19 cellular contexts compared by ENCODE assay signal in the genomic region with DNA sequence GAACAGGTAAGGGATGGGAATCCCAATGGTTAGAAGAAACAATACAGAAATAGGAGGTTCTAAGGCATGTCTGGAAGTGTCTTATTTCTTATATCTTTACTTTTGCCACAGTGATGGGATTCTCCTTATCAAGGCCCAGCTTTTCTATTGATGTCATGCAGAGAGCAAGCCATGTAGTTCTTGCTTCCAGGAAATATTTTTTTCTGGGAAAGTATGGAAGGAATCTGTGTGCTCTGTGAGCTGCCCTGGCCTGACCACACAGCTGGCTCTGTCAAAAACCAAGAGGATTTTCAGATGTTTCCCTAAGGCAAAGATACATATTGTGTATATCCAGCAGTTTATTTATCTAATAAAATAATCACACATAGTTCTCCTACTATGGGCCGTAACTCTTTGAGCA.
A peak's percentile ranks its signal among the peaks of the same experiment; 100 is the strongest.
DNase-seq lines count a peak whose midpoint lies in the region; ATAC-seq and TF ChIP-seq lines count a peak whose summit lies in the region.
"Had no signal": no experiment of that assay in that cellular context is flagged by ENCODE, and none has a peak within 500 bp of the region (broad histone marks: within the 10 kb centered on the region; RNA-seq: fewer than 3 reads in every experiment).

No MANE protein-coding gene starts in this region.

- peaks cover 13% of the 10 kb centered on the region for H3K4me1 ChIP-seq in mammary epithelial cell (ENCODE audit: insufficient read depth, low read length)
- H3K4me1 ChIP-seq: thyroid gland had no signal

- H3K79me2 ChIP-seq in mammary epithelial cell (ENCODE audit: insufficient read depth, low read length) = no peaks in the 10 kb centered on the region

- in situ Hi-C loops in mammary epithelial cell (cut with MboI; ENCODE audit: low sequenced_read_pairs in 2 of 2) = no loop called here

- WGBS in mammary epithelial cell (ENCODE audit: low coverage, missing lambda C conversion rate) = 91% methylated on average over 1 of the region's 1 CpG

- no peak overlapping the region for H3K4me3 ChIP-seq in fibroblast of villous mesenchyme (ENCODE audit: low read depth, low read length)
- H3K4me3 ChIP-seq in skeletal muscle cell (ENCODE audit: low read depth, low read length) = no peak overlapping the region
- no peak overlapping the region for H3K4me3 ChIP-seq in mammary epithelial cell (replicated peaks in 1 of 3; ENCODE audit: insufficient read depth in 1 of 3, low read depth in 2 of 3, low read length in 3 of 3)
- H3K4me3 ChIP-seq: breast epithelium, coronary artery, thyroid gland had no signal

- H3K27me3 ChIP-seq in mammary epithelial cell (ENCODE audit: insufficient read depth, low read length) = no peaks in the 10 kb centered on the region
- H3K27me3 ChIP-seq: breast epithelium, thyroid gland had no signal

- H4K20me1 ChIP-seq in mammary epithelial cell (ENCODE audit: insufficient read depth, low read length) = no peaks in the 10 kb centered on the region

- H2AFZ ChIP-seq in mammary epithelial cell (ENCODE audit: low read depth, low read length) = no peak overlapping the region

- DNase-seq in GM03348 (ENCODE audit: low spot score) (peak; percentile 46), astrocyte of the hippocampus (ENCODE audit: low read depth, low spot score) (peak; percentile 39), fibroblast of villous mesenchyme (ENCODE audit: low read depth) (peak; percentile 91), skeletal muscle cell (ENCODE audit: low read depth) (peak; percentile 49), NCI-H2227 treated with DMSO at 0.1 percent for 48 hours (lab: John Stamatoyannopoulos, UW) (no peak), HuH-7.5 (ENCODE audit: low spot score) (no peak), mammary epithelial cell (no peak)
- DNase-seq: activated CD8-positive, alpha-beta memory T cell treated with anti-CD3 and anti-CD28 coated beads, Interleukin-2, amount 50 U/mL, for 4 hours; H7; hypothalamus; naive thymus-derived CD4-positive, alpha-beta T cell; NCI-H1436 treated with DMSO at 0.1 percent for 48 hours; NCI-H748 treated with DMSO at 0.1 percent for 48 hours; thyroid gland had no signal

- dilution Hi-C loops in mammary epithelial cell (cut with HindIII; ENCODE audit: low sequenced_read_pairs) = no loop called here

- no peaks in the 10 kb centered on the region for H3K36me3 ChIP-seq in mammary epithelial cell (ENCODE audit: insufficient read depth, low read length)
- H3K36me3 ChIP-seq: breast epithelium, thyroid gland had no signal

- H3K27ac ChIP-seq in mammary epithelial cell (ENCODE audit: insufficient read depth, low read depth, low read length) = no peak overlapping the region
- H3K27ac ChIP-seq: coronary artery, thyroid gland had no signal

- H3K4me2 ChIP-seq in mammary epithelial cell (ENCODE audit: insufficient read depth, low read depth, low read length) = no peak overlapping the region

- no peaks in the 10 kb centered on the region for H3K9me3 ChIP-seq in mammary epithelial cell (replicated peaks; ENCODE audit: insufficient read depth, low read length)
- H3K9me3 ChIP-seq: breast epithelium, thyroid gland had no signal

- intact Hi-C loops in mammary epithelial cell (cut with micrococcal nuclease) = no loop called here

- CTCF ChIA-PET in mammary epithelial cell (lab: Charles Lee; ENCODE audit: low non-redundant PET) = no interaction called here

- no peak for ATAC-seq in HG02678 (IDR thresholded peaks at IDR 0.05; ENCODE audit: unreplicated experiment)
- ATAC-seq: activated T-helper 17 cell treated with anti-CD3 and anti-CD28 coated beads, Interleukin-2, amount 50 U/mL, for 72 hours; naive thymus-derived CD4-positive, alpha-beta T cell; SK-N-SH treated with all-trans-retinoic acid at 6 μM for 48 hours had no signal

- BruUV-seq in mammary epithelial cell (replicated peaks; lab: Mats Ljungman, UMichigan) = no TSS peak

- TF ChIP-seq CTCF in fibroblast of villous mesenchyme (IDR thresholded peaks at IDR 0.05; ENCODE audit: insufficient read depth, low read depth, low read length) = no peak
- TF ChIP-seq CTCF in mammary epithelial cell (conservative IDR thresholded peaks at IDR 0.05 in 1 of 2, IDR thresholded peaks at IDR 0.05 in 1 of 2; ENCODE audit: extremely low read depth in 1 of 2, insufficient read depth in 1 of 2, low read depth in 1 of 2, low read length in 2 of 2) = no peak

- no peak overlapping the region for H3K9ac ChIP-seq in mammary epithelial cell (ENCODE audit: insufficient read depth, low read length)

Comparison
In these comparisons a context has a peak if more than half of its experiments do, and no peak if none do; other contexts are left out.
1. DNase-seq: peak in GM03348 (single experiment), astrocyte of the hippocampus (single experiment), fibroblast of villous mesenchyme (single experiment) and skeletal muscle cell (single experiment); none in NCI-H2227 treated with DMSO at 0.1 percent for 48 hours (single experiment), HuH-7.5 (single experiment) and mammary epithelial cell (single experiment).